ENCODE assay signal across 10 cellular contexts in the genomic region with DNA sequence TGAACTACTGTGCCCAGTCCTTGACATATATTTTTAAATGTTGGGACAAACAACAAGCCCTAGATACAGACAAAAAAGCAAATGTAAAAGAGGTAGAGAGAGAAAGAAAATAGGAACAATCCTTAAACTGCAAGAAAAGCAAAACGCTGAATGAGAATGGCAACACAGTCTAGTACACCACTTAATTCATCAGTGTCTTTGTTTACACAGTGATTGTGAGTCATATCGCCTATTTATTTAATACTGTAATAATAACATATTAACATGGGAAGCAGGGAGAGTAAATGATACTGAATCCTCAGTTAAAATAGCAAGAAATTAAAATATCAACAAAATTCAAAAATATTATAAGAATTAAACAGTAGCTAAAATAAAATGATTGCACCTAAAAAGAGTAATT. TPM values are rescaled to one million over a fixed set of nuclear protein-coding genes. Genes with fewer than 3 reads are reported as not detected.
"Had no signal": no experiment of that assay in that cellular context is flagged by ENCODE, and none has a peak within 500 bp of the region (broad histone marks: within the 10 kb centered on the region; RNA-seq: fewer than 3 reads in every experiment).

No MANE protein-coding gene starts in this region.

- FAIRE-seq: H1, H54, HTR-8/SVneo, K562 had no signal

- H2AFZ ChIP-seq: GM23338 had no signal

- ATAC-seq: GM23338, K562 had no signal

- H3K4me2 ChIP-seq: GM23338 had no signal

- H3K4me3 ChIP-seq: GM23338, K562 had no signal

- DNase-seq: H9, HCEC 1CT, IMR-90, KG1 had no signal

RNA-seq across cellular contexts. Expression of gene LRRTM3, which starts 9.8 kb away (rescaled TPM):
- total RNA-seq: HT-29, K562 had no signal
